In genomic region chr2:55047677-55048299, GRCh38 we compare ENCODE assay signal across 8 cellular contexts. TPM values are rescaled to one million over a fixed set of nuclear protein-coding genes. Genes with fewer than 3 reads are reported as not detected.
A peak's percentile ranks its signal among the peaks of the same experiment; 100 is the strongest.
DNase-seq lines count a peak whose midpoint lies in the region; ATAC-seq lines count a peak whose summit lies in the region.

No MANE protein-coding gene starts in this region.

- DNase-seq in ACHN (peak; percentile 49), GM23248 (peak; percentile 73), SIG-M5 (lab: John Stamatoyannopoulos, UW) (peak; percentile 60), epidermal melanocyte (ENCODE audit: insufficient read length, low spot score) (no peak)

- H3K9me3 ChIP-seq in GM23248 (ENCODE audit: low read depth) = no peaks in the 10 kb centered on the region
- no peaks in the 10 kb centered on the region for H3K9me3 ChIP-seq in duodenal mucosa (ENCODE audit: control insufficient read depth in 1 of 2, low read length in 2 of 2)
- H3K9me3 ChIP-seq in muscle layer of colon (ENCODE audit: low read length) = no peaks in the 10 kb centered on the region

- in situ Hi-C loops in ACHN (cut with HindIII; ENCODE audit: low pct_ligation_motif_present, low pct_unique_long_range_greater_than_20kb, low sequenced_read_pairs) = no loop called here
- in situ Hi-C loops in GM23248 (cut with MboI) = no loop called here

- H3K27me3 ChIP-seq in GM23248 (replicated peaks; ENCODE audit: insufficient read depth) = no peaks in the 10 kb centered on the region
- no peaks in the 10 kb centered on the region for H3K27me3 ChIP-seq in duodenal mucosa (ENCODE audit: control insufficient read depth in 1 of 2, insufficient read depth in 2 of 2, low read length in 2 of 2)
- no peaks in the 10 kb centered on the region for H3K27me3 ChIP-seq in muscle layer of colon (ENCODE audit: control insufficient read depth in 1 of 2, insufficient read depth in 2 of 2, low read length in 2 of 2)

- H3K27ac ChIP-seq in GM23248 (peak overlapping the region; percentile 98), duodenal mucosa (ENCODE audit: low read depth, low read length) (no peak overlapping the region), muscle layer of colon (ENCODE audit: low read depth, low read length) (peak overlapping the region; percentile 28)

- peaks cover 65% of the 10 kb centered on the region for H3F3A ChIP-seq in GM23248 (ENCODE audit: insufficient read depth)

- H3K36me3 ChIP-seq in GM23248 (ENCODE audit: low read depth) (no peaks in the 10 kb centered on the region), duodenal mucosa (ENCODE audit: control insufficient read depth in 1 of 2, insufficient read depth in 2 of 2, low read length in 2 of 2) (no peaks in the 10 kb centered on the region), muscle layer of colon (ENCODE audit: insufficient read depth, low read length) (no peaks in the 10 kb centered on the region)

- WGBS in GM23248 (ENCODE audit: low coverage in 1 of 2, low lambda C conversion rate in 2 of 2, missing lambda C conversion rate in 2 of 2), 2 experiments = 4 to 6% methylated on average over 9 of the region's 9 CpGs

- H4K20me1 ChIP-seq in GM23248 (ENCODE audit: insufficient read depth) = peaks cover 23% of the 10 kb centered on the region

- no peak overlapping the region for H2AFZ ChIP-seq in GM23248

- peak overlapping the region; percentile 93 for H3K4me2 ChIP-seq in GM23248 (ENCODE audit: unreplicated experiment)

- H3K4me1 ChIP-seq in GM23248 (ENCODE audit: insufficient read depth) (peaks cover 42% of the 10 kb centered on the region), duodenal mucosa (ENCODE audit: control insufficient read depth in 1 of 2, insufficient read depth in 2 of 2, low read length in 2 of 2) (peaks cover 24 to 36% of the 10 kb centered on the region in 2 donors), muscle layer of colon (ENCODE audit: insufficient read depth, low read length) (peaks cover 35% of the 10 kb centered on the region)

- no peaks in the 10 kb centered on the region for H3K9me2 ChIP-seq in GM23248 (ENCODE audit: insufficient read depth)

- H3K9ac ChIP-seq in GM23248 (peak overlapping the region; percentile 99), duodenal mucosa (ENCODE audit: low read depth in 1 of 2, low read length in 2 of 2) (peak overlapping the region; percentile 3 to 58), muscle layer of colon (ENCODE audit: low read length) (peak overlapping the region; percentile 5)

- H3K4me3 ChIP-seq in GM23248 = peak overlapping the region; percentile 98
- H3K4me3 ChIP-seq in duodenal mucosa (ENCODE audit: low read depth in 1 of 2, low read length in 2 of 2) = peak overlapping the region; percentile 37 to 89
- H3K4me3 ChIP-seq in muscle layer of colon (ENCODE audit: low read depth in 1 of 2, low read length in 2 of 2) = peak overlapping the region; percentile 12 to 53

- ATAC-seq in HG02938 (IDR thresholded peaks at IDR 0.05; ENCODE audit: unreplicated experiment) = no peak
- ATAC-seq in HG03196 (IDR thresholded peaks at IDR 0.05; ENCODE audit: unreplicated experiment) = no peak

- H3K79me2 ChIP-seq in GM23248 (ENCODE audit: insufficient read depth) = peaks cover 84% of the 10 kb centered on the region

RNA-seq across cellular contexts. Expression of gene RTN4, which starts 2.5 kb away (rescaled TPM):
- 390 and 425 TPM in 2 replicates for total RNA-seq in GM23248 (2014; rRNA removed; shearing (Covaris generic))
- polyA plus RNA-seq in GM23248 (2016; fragmentation: Nextera tagmentation; extraction: Ambion mirVana) = 357 and 361 TPM in 2 replicates

Comparison
In these comparisons a context has a peak if more than half of its experiments do, and no peak if none do; other contexts are left out.
1. H3K4me3 ChIP-seq: peak in every context shown above with its lines; median percentile 98 in GM23248; 63 in duodenal mucosa; 32 in muscle layer of colon.
2. H3K9ac ChIP-seq: peak in every context shown above with its lines; median percentile 99 in GM23248; 30 in duodenal mucosa; 5 in muscle layer of colon.